19 cellular contexts compared by ENCODE assay signal in the genomic region with DNA sequence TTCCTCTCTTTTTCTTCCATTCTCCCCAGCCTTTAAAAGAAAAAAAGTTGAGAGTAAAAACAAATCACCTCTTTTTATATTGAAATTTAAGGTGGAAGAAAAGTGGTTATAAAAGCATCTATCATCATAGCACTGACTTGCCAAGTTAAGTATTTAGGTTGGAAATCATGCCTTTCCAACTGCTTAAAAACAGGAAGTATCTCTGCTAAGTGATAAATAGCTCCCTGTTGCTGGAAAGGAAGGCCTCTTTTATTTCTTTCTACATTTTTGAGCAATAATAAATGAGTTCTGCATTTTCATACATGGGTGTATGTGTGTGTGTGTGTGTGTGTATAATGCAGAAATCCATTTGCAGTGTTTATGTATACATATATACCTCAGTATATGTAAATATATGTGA.
DNase-seq lines count a peak whose midpoint lies in the region; ATAC-seq and TF ChIP-seq lines count a peak whose summit lies in the region.
"Had no signal": no experiment of that assay in that cellular context is flagged by ENCODE, and none has a peak within 500 bp of the region (broad histone marks: within the 10 kb centered on the region; RNA-seq: fewer than 3 reads in every experiment).

No MANE protein-coding gene starts in this region.

- DNase-seq in GM23338 (ENCODE audit: low spot score) (no peak), NOMO-1 treated with dmso at 0.1 percent for 144 hours (lab: John Stamatoyannopoulos, UW; ENCODE audit: unreplicated experiment) (peak; percentile 60), chondrocyte (ENCODE audit: low spot score) (no peak), amniotic stem cell (lab: John Stamatoyannopoulos, UW) (no peak), DMS114 treated with DMSO at 0.1 percent for 48 hours (lab: John Stamatoyannopoulos, UW; ENCODE audit: unreplicated experiment) (no peak)
- DNase-seq in central memory CD4-positive, alpha-beta T cell, result no peak
- DNase-seq: activated CD4-positive, CD25-positive, alpha-beta regulatory T cell; activated CD8-positive, alpha-beta memory T cell treated with anti-CD3 and anti-CD28 coated beads for 24 hours; activated naive CD8-positive, alpha-beta T cell treated with anti-CD3 and anti-CD28 coated beads for 36 hours; Calu3; kidney; NCI-H1092 treated with DMSO at 0.1 percent for 48 hours; NCI-H2107; NCI-H526 treated with DMSO at 0.1 percent for 48 hours had no signal

- peak overlapping the region; percentile 4; the same call in 1 of the 2 replicates for H3K4me2 ChIP-seq in GM23338
- H3K4me2 ChIP-seq: hepatocyte had no signal

- no peak overlapping the region for H2AFZ ChIP-seq in GM23338
- H2AFZ ChIP-seq: hepatocyte had no signal

- no peaks in the 10 kb centered on the region for H3K27me3 ChIP-seq in GM23338 (ENCODE audit: insufficient read depth)
- H3K27me3 ChIP-seq: hepatocyte, vagina had no signal

- H3K79me2 ChIP-seq in GM23338 (replicated peaks; ENCODE audit: insufficient read depth), result no peaks in the 10 kb centered on the region
- H3K79me2 ChIP-seq: hepatocyte had no signal

- no peaks in the 10 kb centered on the region for H4K20me1 ChIP-seq in GM23338 (replicated peaks; ENCODE audit: insufficient read depth)

- no peaks in the 10 kb centered on the region for H3K36me3 ChIP-seq in GM23338 (ENCODE audit: insufficient read depth)
- H3K36me3 ChIP-seq: vagina had no signal

- H3K4me1 ChIP-seq in GM23338 (ENCODE audit: insufficient read depth), result peaks cover 38% of the 10 kb centered on the region
- H3K4me1 ChIP-seq: vagina had no signal

- H3K4me3 Mint-ChIP-seq in GM23338 (no peak overlapping the region), chondrocyte (ENCODE audit: unreplicated experiment) (no peak overlapping the region), nephron (no peak overlapping the region)
- H3K4me3 Mint-ChIP-seq: activated naive CD8-positive, alpha-beta T cell treated with anti-CD3 and anti-CD28 coated beads for 36 hours had no signal

- H3K9me2 ChIP-seq in GM23338 (ENCODE audit: insufficient read depth), result no peaks in the 10 kb centered on the region

- H3K4me1 Mint-ChIP-seq in GM23338 (peaks cover 29% of the 10 kb centered on the region), chondrocyte (ENCODE audit: low read depth) (peaks cover 68% of the 10 kb centered on the region), nephron (peaks cover 40% of the 10 kb centered on the region)
- H3K4me1 Mint-ChIP-seq: activated naive CD8-positive, alpha-beta T cell treated with anti-CD3 and anti-CD28 coated beads for 36 hours had no signal

- ATAC-seq in GM23338 (no peak), GM18498 (IDR thresholded peaks at IDR 0.05; ENCODE audit: unreplicated experiment) (no peak)
- ATAC-seq: GM12878 had no signal

- H3K27ac ChIP-seq in GM23338 (ENCODE audit: low read depth), result no peak overlapping the region
- H3K27ac ChIP-seq: hepatocyte, vagina had no signal

- no peak overlapping the region for H3K4me3 ChIP-seq in GM23338
- H3K4me3 ChIP-seq: GM12878, hepatocyte, vagina had no signal

- no peaks in the 10 kb centered on the region for H3K27me3 Mint-ChIP-seq in GM23338 (ENCODE audit: insufficient read depth, low read depth, poor library complexity)
- no peaks in the 10 kb centered on the region for H3K27me3 Mint-ChIP-seq in chondrocyte (ENCODE audit: low read depth)
- H3K27me3 Mint-ChIP-seq in nephron (ENCODE audit: low read depth), result no peaks in the 10 kb centered on the region
- H3K27me3 Mint-ChIP-seq: activated naive CD8-positive, alpha-beta T cell treated with anti-CD3 and anti-CD28 coated beads for 36 hours had no signal

- TF ChIP-seq CTCF in GM23338 (conservative IDR thresholded peaks at IDR 0.05; ENCODE audit: low read depth in 2 of 2) (no peak), chondrocyte (IDR thresholded peaks at IDR 0.05) (no peak), nephron (IDR thresholded peaks at IDR 0.05; ENCODE audit: unreplicated experiment in 3 of 3) (no peak)

- H3K27ac Mint-ChIP-seq in GM23338 (no peak overlapping the region), chondrocyte (ENCODE audit: unreplicated experiment) (peak overlapping the region; percentile 52), nephron (peak overlapping the region; percentile 56 to 84 (median 68))
- H3K27ac Mint-ChIP-seq: activated naive CD8-positive, alpha-beta T cell treated with anti-CD3 and anti-CD28 coated beads for 36 hours had no signal

- peaks cover 13% of the 10 kb centered on the region for H3K36me3 Mint-ChIP-seq in GM23338 (ENCODE audit: low read depth)
- H3K36me3 Mint-ChIP-seq in chondrocyte (ENCODE audit: low read depth), result peaks cover 8% of the 10 kb centered on the region
- peaks cover 11% of the 10 kb centered on the region for H3K36me3 Mint-ChIP-seq in nephron (ENCODE audit: low read depth)

- H3F3A ChIP-seq in GM23338 (replicated peaks; ENCODE audit: low read depth), result no peaks in the 10 kb centered on the region

- H3K9me3 Mint-ChIP-seq in GM23338 (no peaks in the 10 kb centered on the region), chondrocyte (ENCODE audit: low read depth) (peaks cover 10% of the 10 kb centered on the region), nephron (peaks cover under 1% of the 10 kb centered on the region)
- H3K9me3 Mint-ChIP-seq: activated naive CD8-positive, alpha-beta T cell treated with anti-CD3 and anti-CD28 coated beads for 36 hours had no signal

TF ChIP-seq in GM23338, 12 proteins besides CTCF, POLR2A, EP300 and RAD21 (continues in another document):
- no peak for TF ChIP-seq ZNF331 (CRISPR knock-in tag; IDR thresholded peaks at IDR 0.05; ENCODE audit: low read depth)
- no peak for TF ChIP-seq EZH2 (IDR thresholded peaks at IDR 0.05; ENCODE audit: low read depth, unreplicated experiment)
- no peak for TF ChIP-seq JUNB (IDR thresholded peaks at IDR 0.05; ENCODE audit: unreplicated experiment)
- no peak for TF ChIP-seq ZNF462 (CRISPR knock-in tag; IDR thresholded peaks at IDR 0.05)
